8 cellular contexts compared by ENCODE assay signal in the genomic region with DNA sequence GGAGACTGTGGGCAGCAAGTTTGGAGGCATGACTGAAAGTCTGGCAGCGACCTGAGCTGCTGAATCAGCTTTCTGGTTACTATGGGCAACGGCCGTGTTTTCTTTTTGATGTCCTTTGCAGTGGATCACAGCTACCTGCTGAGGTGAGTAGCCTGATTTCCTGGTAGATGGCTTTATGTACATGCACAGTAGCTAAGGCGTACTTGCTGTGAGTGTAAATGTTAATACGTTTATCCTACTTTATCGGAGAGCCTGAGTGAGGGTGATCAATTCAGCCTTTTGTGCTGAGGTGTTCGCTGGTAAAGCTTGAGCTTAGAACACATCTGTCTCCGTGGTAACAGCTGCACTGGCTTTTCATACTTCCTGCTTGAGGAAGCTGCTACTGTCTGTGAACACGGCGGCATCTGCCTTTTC.
DNase-seq lines count a peak whose midpoint lies in the region; ATAC-seq, FAIRE-seq and TF ChIP-seq lines count a peak whose summit lies in the region.
"Not testable (repeated sequence)": the region's sequence is repeated elsewhere in the genome, so short reads cannot be mapped to it uniquely, and the experiment has no call there.

No MANE protein-coding gene starts in this region.

- H3K9me3 Mint-ChIP-seq in activated T-helper 17 cell treated with anti-CD3 and anti-CD28 coated beads, Interleukin-2, amount 50 U/mL, for 72 hours = not testable (repeated sequence)

- not testable (repeated sequence) for TF ChIP-seq CTCF in bronchial epithelial cell (IDR thresholded peaks at IDR 0.05; ENCODE audit: insufficient read depth, low read length, severe bottlenecking); prostate gland (IDR thresholded peaks at IDR 0.05)

- not testable (repeated sequence) for TF ChIP-seq POLR2A in prostate gland (IDR thresholded peaks at IDR 0.05)

- not testable (repeated sequence) for H3K4me1 ChIP-seq in prostate gland (replicated peaks)

- H3K4me3 Mint-ChIP-seq in activated T-helper 17 cell treated with anti-CD3 and anti-CD28 coated beads, Interleukin-2, amount 50 U/mL, for 72 hours = peak overlapping the region; percentile 90

- not testable (repeated sequence) for H3K27ac ChIP-seq in prostate gland

- intact Hi-C loops in left colon (cut with DNase I, micrococcal nuclease); prostate gland (cut with DNase I): not testable (repeated sequence)

- not testable (repeated sequence) for H3K4me3 ChIP-seq in bronchial epithelial cell (ENCODE audit: low read depth, low read length); prostate gland

- H3K9me3 ChIP-seq in prostate gland = not testable (repeated sequence)

- peaks cover 29% of the 10 kb centered on the region for H3K4me1 Mint-ChIP-seq in activated T-helper 17 cell treated with anti-CD3 and anti-CD28 coated beads, Interleukin-2, amount 50 U/mL, for 72 hours

- DNase-seq in DMS53 (lab: John Stamatoyannopoulos, UW) (peak; percentile 62), NCI-H748 treated with DMSO at 0.1 percent for 48 hours (lab: John Stamatoyannopoulos, UW) (peak; percentile 5), bronchial epithelial cell (ENCODE audit: low read depth) (peak; percentile 27), left colon (peak; percentile 8 to 25), prostate gland (ENCODE audit: low spot score) (peak; percentile 15)
- DNase-seq in activated CD4-positive, alpha-beta T cell treated with anti-CD3 and anti-CD28 coated beads for 4 hours = peak; percentile 35 to 36
- DNase-seq in stimulated activated naive CD4-positive, alpha-beta T cell (lab: John Stamatoyannopoulos, UW) = peak; percentile 6 to 59 (median 32)

- H3K27ac Mint-ChIP-seq in activated T-helper 17 cell treated with anti-CD3 and anti-CD28 coated beads, Interleukin-2, amount 50 U/mL, for 72 hours = peak overlapping the region; percentile 99

- 10% methylated on average over 10 of the region's 10 CpGs for WGBS in prostate gland

- not testable (repeated sequence) for H3K27me3 Mint-ChIP-seq in activated T-helper 17 cell treated with anti-CD3 and anti-CD28 coated beads, Interleukin-2, amount 50 U/mL, for 72 hours

- not testable (repeated sequence) for H3K27me3 ChIP-seq in bronchial epithelial cell (ENCODE audit: control insufficient read depth, insufficient read depth, low read length); prostate gland (replicated peaks; ENCODE audit: insufficient read depth)

- peaks cover 34% of the 10 kb centered on the region for H3K36me3 Mint-ChIP-seq in activated T-helper 17 cell treated with anti-CD3 and anti-CD28 coated beads, Interleukin-2, amount 50 U/mL, for 72 hours (ENCODE audit: low read depth)

- ATAC-seq in activated T-helper 17 cell treated with anti-CD3 and anti-CD28 coated beads, Interleukin-2, amount 50 U/mL, for 72 hours (replicated peaks) = peak; percentile 32
- ATAC-seq in left colon = not testable (repeated sequence)

- not testable (repeated sequence) for H3K36me3 ChIP-seq in bronchial epithelial cell (ENCODE audit: control insufficient read depth, insufficient read depth, low read length); prostate gland

- not testable (repeated sequence) for FAIRE-seq in bronchial epithelial cell (lab: Jason Lieb, UNC)

Comparison
In these comparisons a context has a peak if more than half of its experiments do, and no peak if none do; other contexts are left out.
1. DNase-seq: peak in every context shown above with its lines; median percentile 62 in DMS53; 36 in activated CD4-positive, alpha-beta T cell treated with anti-CD3 and anti-CD28 coated beads for 4 hours; 32 in stimulated activated naive CD4-positive, alpha-beta T cell; 27 in bronchial epithelial cell; 16 in left colon; 15 in prostate gland; 5 in NCI-H748 treated with DMSO at 0.1 percent for 48 hours.